In the genomic region with DNA sequence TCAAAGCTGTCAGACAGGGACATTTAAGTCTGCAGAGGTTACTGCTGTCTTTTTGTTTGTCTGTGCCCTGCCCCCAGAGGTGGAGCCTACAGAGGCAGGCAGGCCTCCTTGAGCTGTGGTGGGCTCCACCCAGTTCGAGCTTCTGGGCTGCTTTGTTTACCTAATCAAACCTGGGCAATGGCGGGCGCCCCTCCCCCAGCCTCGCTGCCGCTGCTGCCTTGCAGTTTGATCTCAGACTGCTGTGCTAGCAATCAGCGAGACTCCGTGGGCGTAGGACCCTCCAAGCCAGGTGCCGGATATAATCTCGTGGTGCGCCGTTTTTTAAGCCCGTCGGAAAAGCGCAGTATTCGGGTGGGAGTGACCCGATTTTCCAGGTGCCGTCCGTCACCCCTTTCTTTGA, we compare ENCODE assay signal across 5 cellular contexts.
DNase-seq lines count a peak whose midpoint lies in the region; ATAC-seq, FAIRE-seq and TF ChIP-seq lines count a peak whose summit lies in the region.
"Not testable (repeated sequence)": the region's sequence is repeated elsewhere in the genome, so short reads cannot be mapped to it uniquely, and the experiment has no call there.

No MANE protein-coding gene starts in this region.

- in situ Hi-C loops in HepG2 (cut with HindIII; ENCODE audit: extremely low pct_ligation_motif_present, low pct_unique_long_range_greater_than_20kb) = not testable (repeated sequence)

- H3K9ac ChIP-seq in HUES64 (ENCODE audit: low read depth, low read length); endodermal cell (ENCODE audit: extremely low read depth, low read length, poor library complexity, severe bottlenecking); HepG2 (ENCODE audit: insufficient read depth, low read depth, low read length): not testable (repeated sequence)

- POLR2A ChIA-PET in HepG2 (lab: Yijun Ruan, JAX) = not testable (repeated sequence)

- not testable (repeated sequence) for H3K4me3 Mint-ChIP-seq in GM23338, T-helper 17 cell
- H3K4me3 Mint-ChIP-seq in endodermal cell = peak overlapping the region; percentile 63

- H3K27ac Mint-ChIP-seq in GM23338 = not testable (repeated sequence)
- peak overlapping the region; percentile 97 for H3K27ac Mint-ChIP-seq in T-helper 17 cell
- H3K27ac Mint-ChIP-seq in endodermal cell = peak overlapping the region; percentile 82

- not testable (repeated sequence) for H3F3A ChIP-seq in GM23338 (replicated peaks; ENCODE audit: low read depth)

- not testable (repeated sequence) for H3K9me2 ChIP-seq in GM23338 (ENCODE audit: insufficient read depth)

- FAIRE-seq in HepG2 (lab: Jason Lieb, UNC) = not testable (repeated sequence)

- not testable (repeated sequence) for TF ChIP-seq POLR2A in HepG2 (IDR thresholded peaks at IDR 0.05; ENCODE audit: insufficient read depth in 1 of 2, low read depth in 2 of 2, low read length in 2 of 2)

- 79% methylated on average over 18 of the region's 19 CpGs for WGBS in HUES64
- 97% methylated on average over 5 of the region's 19 CpGs; no CpG with 5 or more reads in 1 of the 2 experiments for WGBS in endodermal cell (ENCODE audit: insufficient coverage in 1 of 2, insufficient read length in 1 of 2), 2 experiments
- 3% methylated on average over 5 of the region's 19 CpGs for WGBS in HepG2 (ENCODE audit: low lambda C conversion rate)

- not testable (repeated sequence) for TF ChIP-seq RAD21 in HepG2 (CRISPR knock-in tag; IDR thresholded peaks at IDR 0.05)

- ATAC-seq in GM23338, T-helper 17 cell, HepG2: not testable (repeated sequence)

- H3K79me2 ChIP-seq in GM23338 (replicated peaks; ENCODE audit: insufficient read depth); HepG2 (ENCODE audit: insufficient read depth, low read length): not testable (repeated sequence)

- BruUV-seq in HepG2 (replicated peaks; lab: Mats Ljungman, UMichigan) = not testable (repeated sequence)

- H3K27ac ChIP-seq in GM23338 (ENCODE audit: low read depth); HUES64 (ENCODE audit: low read depth, low read length); endodermal cell (ENCODE audit: low read depth, low read length); HepG2 (ENCODE audit: extremely low read length, insufficient read depth, low read length): not testable (repeated sequence)

- not testable (repeated sequence) for TF ChIP-seq CTCF in GM23338 (conservative IDR thresholded peaks at IDR 0.05; ENCODE audit: low read depth in 2 of 2); endodermal cell (conservative IDR thresholded peaks at IDR 0.05); HepG2 (CRISPR knock-in tag; IDR thresholded peaks at IDR 0.05)

- intact Hi-C loops in HepG2 (cut with micrococcal nuclease; ENCODE audit: unreplicated experiment) = not testable (repeated sequence)

- 0 out of 2 replicates have a peak overlapping the region, but pooled peaks have one; percentile 23 for H3K4me3 ChIP-seq in GM23338
- 0 out of 2 replicates have a peak overlapping the region, but pooled peaks have one; percentile 19 for H3K4me3 ChIP-seq in HUES64 (ENCODE audit: low read length)
- not testable (repeated sequence) for H3K4me3 ChIP-seq in endodermal cell (ENCODE audit: low read length); HepG2 (replicated peaks in 1 of 3; ENCODE audit: insufficient read depth in 1 of 3, low read depth in 2 of 3, low read length in 3 of 3)

- H3K9me3 Mint-ChIP-seq in GM23338 = not testable (repeated sequence)
- H3K9me3 Mint-ChIP-seq in endodermal cell = peaks cover 17% of the 10 kb centered on the region

- not testable (repeated sequence) for H3K36me3 ChIP-seq in GM23338 (ENCODE audit: insufficient read depth); HUES64 (ENCODE audit: insufficient read depth, low read length); endodermal cell (ENCODE audit: control insufficient read depth, insufficient read depth, low read length); HepG2 (replicated peaks in 1 of 2; ENCODE audit: control insufficient read depth in 1 of 2, insufficient read depth in 2 of 2, low read length in 2 of 2)

- H2AFZ ChIP-seq in GM23338 = peak overlapping the region; percentile 94
- not testable (repeated sequence) for H2AFZ ChIP-seq in HepG2 (ENCODE audit: low read length)

- not testable (repeated sequence) for H3K4me1 Mint-ChIP-seq in GM23338, endodermal cell
- H3K4me1 Mint-ChIP-seq in T-helper 17 cell = peaks cover 35% of the 10 kb centered on the region

- H3K4me1 ChIP-seq in GM23338 (ENCODE audit: insufficient read depth); HUES64 (ENCODE audit: insufficient read depth, low read length); endodermal cell (ENCODE audit: control insufficient read depth, insufficient read depth, low read length); HepG2 (ENCODE audit: insufficient read depth, low read length): not testable (repeated sequence)

- not testable (repeated sequence) for H3K27me3 ChIP-seq in GM23338 (ENCODE audit: insufficient read depth); HUES64 (ENCODE audit: insufficient read depth, low read length); endodermal cell (ENCODE audit: control insufficient read depth, insufficient read depth, low read length, poor library complexity, severe bottlenecking); HepG2 (ENCODE audit: control insufficient read depth in 1 of 2, insufficient read depth in 2 of 2, low read length in 2 of 2)

- CTCF ChIA-PET in HepG2 (lab: Yijun Ruan, JAX; ENCODE audit: low intra/inter-chr PET ratio, low total read pairs) = not testable (repeated sequence)

- H4K20me1 ChIP-seq in GM23338 (replicated peaks; ENCODE audit: insufficient read depth); HepG2 (ENCODE audit: insufficient read depth, low read length): not testable (repeated sequence)

- H3K36me3 Mint-ChIP-seq in GM23338 (ENCODE audit: low read depth); T-helper 17 cell (ENCODE audit: low read depth); endodermal cell (ENCODE audit: low read depth): not testable (repeated sequence)

- H3K4me2 ChIP-seq in GM23338; HepG2 (ENCODE audit: low read depth, low read length): not testable (repeated sequence)

- H3K27me3 Mint-ChIP-seq in GM23338 (ENCODE audit: insufficient read depth, low read depth, poor library complexity); T-helper 17 cell; endodermal cell (ENCODE audit: insufficient read depth): not testable (repeated sequence)

- DNase-seq in GM23338 (ENCODE audit: low spot score); T-helper 17 cell; endodermal cell; HepG2 (ENCODE audit: low spot score): not testable (repeated sequence)

- TF ChIP-seq EP300 in HepG2 (IDR thresholded peaks at IDR 0.05; ENCODE audit: low read depth in 2 of 2, low read length in 2 of 2); HepG2 (CRISPR knock-in tag; IDR thresholded peaks at IDR 0.05; ENCODE audit: borderline replicate concordance): not testable (repeated sequence)

- H3K9me3 ChIP-seq in HUES64 (ENCODE audit: insufficient read depth, low read depth, low read length); T-helper 17 cell (ENCODE audit: control insufficient read depth, low read length, poor library complexity, severe bottlenecking); endodermal cell (ENCODE audit: control insufficient read depth, low read length); HepG2 (ENCODE audit: low read length): not testable (repeated sequence)

TF ChIP-seq in HepG2, 621 proteins besides CTCF, POLR2A, EP300 and RAD21:
- TF ChIP-seq, protein P1, sequence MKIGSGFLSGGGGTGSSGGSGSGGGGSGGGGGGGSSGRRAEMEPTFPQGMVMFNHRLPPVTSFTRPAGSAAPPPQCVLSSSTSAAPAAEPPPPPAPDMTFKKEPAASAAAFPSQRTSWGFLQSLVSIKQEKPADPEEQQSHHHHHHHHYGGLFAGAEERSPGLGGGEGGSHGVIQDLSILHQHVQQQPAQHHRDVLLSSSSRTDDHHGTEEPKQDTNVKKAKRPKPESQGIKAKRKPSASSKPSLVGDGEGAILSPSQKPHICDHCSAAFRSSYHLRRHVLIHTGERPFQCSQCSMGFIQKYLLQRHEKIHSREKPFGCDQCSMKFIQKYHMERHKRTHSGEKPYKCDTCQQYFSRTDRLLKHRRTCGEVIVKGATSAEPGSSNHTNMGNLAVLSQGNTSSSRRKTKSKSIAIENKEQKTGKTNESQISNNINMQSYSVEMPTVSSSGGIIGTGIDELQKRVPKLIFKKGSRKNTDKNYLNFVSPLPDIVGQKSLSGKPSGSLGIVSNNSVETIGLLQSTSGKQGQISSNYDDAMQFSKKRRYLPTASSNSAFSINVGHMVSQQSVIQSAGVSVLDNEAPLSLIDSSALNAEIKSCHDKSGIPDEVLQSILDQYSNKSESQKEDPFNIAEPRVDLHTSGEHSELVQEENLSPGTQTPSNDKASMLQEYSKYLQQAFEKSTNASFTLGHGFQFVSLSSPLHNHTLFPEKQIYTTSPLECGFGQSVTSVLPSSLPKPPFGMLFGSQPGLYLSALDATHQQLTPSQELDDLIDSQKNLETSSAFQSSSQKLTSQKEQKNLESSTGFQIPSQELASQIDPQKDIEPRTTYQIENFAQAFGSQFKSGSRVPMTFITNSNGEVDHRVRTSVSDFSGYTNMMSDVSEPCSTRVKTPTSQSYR (CRISPR knock-in tag; IDR thresholded peaks at IDR 0.05; ENCODE audit: borderline replicate concordance) = peak; percentile 62
- TF ChIP-seq FOXA1 (IDR thresholded peaks at IDR 0.05) = not testable (repeated sequence)
- TF ChIP-seq FOXA1 (CRISPR knock-in tag; IDR thresholded peaks at IDR 0.05) = peak; percentile 10; the same call in 1 of the 2 replicates
